Comparison of ENCODE assay signal across 35 cellular contexts in genomic region chr7:86282014-86282682, GRCh38.
DNase-seq lines count a peak whose midpoint lies in the region; ATAC-seq, FAIRE-seq and TF ChIP-seq lines count a peak whose summit lies in the region.
"Had no signal": no experiment of that assay in that cellular context is flagged by ENCODE, and none has a peak within 500 bp of the region (broad histone marks: within the 10 kb centered on the region; RNA-seq: fewer than 3 reads in every experiment).

No MANE protein-coding gene starts in this region.

- in situ Hi-C loops in HepG2 (cut with HindIII; ENCODE audit: extremely low pct_ligation_motif_present, low pct_unique_long_range_greater_than_20kb) = no loop called here

- H2BK120ac ChIP-seq in neuronal stem cell (ENCODE audit: low read depth, low read length) = no peak overlapping the region

- WGBS in right lobe of liver (ENCODE audit: insufficient coverage, low coverage, low lambda C conversion rate, missing lambda C conversion rate) = 62% methylated on average over 11 of the region's 38 CpGs
- 11% methylated on average over 10 of the region's 38 CpGs for WGBS in HepG2 (ENCODE audit: low lambda C conversion rate)
- no CpG with 5 or more reads among the region's 38 CpGs for WGBS in neuronal stem cell (ENCODE audit: extremely low coverage in 2 of 2, insufficient read length in 2 of 2, insufficient replicate concordance in 1 of 2), 2 donors

- H3K9ac ChIP-seq in HepG2 (ENCODE audit: insufficient read depth, low read depth, low read length) (no peak overlapping the region), neuronal stem cell (ENCODE audit: low read depth, low read length, poor library complexity) (no peak overlapping the region)

- H3K4me1 Mint-ChIP-seq in progenitor cell of endocrine pancreas (ENCODE audit: low read depth) = no peaks in the 10 kb centered on the region
- H3K4me1 Mint-ChIP-seq: activated CD4-positive, alpha-beta memory T cell treated with anti-CD3 and anti-CD28 coated beads, Interleukin-2, amount 10 ng/mL, durations not matched to agents 7 days and 5 days; activated naive CD4-positive, alpha-beta T cell treated with anti-CD3 and anti-CD28 coated beads, Interleukin-2, amount 10 ng/mL, durations not matched to agents 7 days and 5 days; B cell; naive thymus-derived CD4-positive, alpha-beta T cell had no signal

- BruUV-seq in HepG2 (replicated peaks; lab: Mats Ljungman, UMichigan) = no TSS peak

- H3K4me1 ChIP-seq in right lobe of liver (no peaks in the 10 kb centered on the region), HepG2 (ENCODE audit: insufficient read depth, low read length) (no peaks in the 10 kb centered on the region), neuronal stem cell (ENCODE audit: control insufficient read depth in 2 of 2, insufficient read depth in 1 of 2, low read depth in 1 of 2, low read length in 2 of 2) (no peaks in the 10 kb centered on the region)
- H3K4me1 ChIP-seq: adrenal gland, body of pancreas, esophagus muscularis mucosa, HAP-1, lower lobe of right lung, uterus had no signal

- H3K27me3 ChIP-seq in right lobe of liver (no peaks in the 10 kb centered on the region), HepG2 (ENCODE audit: control insufficient read depth in 1 of 2, insufficient read depth in 2 of 2, low read length in 2 of 2) (no peaks in the 10 kb centered on the region), neuronal stem cell (ENCODE audit: control insufficient read depth in 3 of 3, insufficient read depth in 3 of 3, low read depth in 1 of 3, low read length in 3 of 3) (no peaks in the 10 kb centered on the region)
- H3K27me3 ChIP-seq: adrenal gland, body of pancreas, esophagus muscularis mucosa, uterus had no signal

- POLR2A ChIA-PET in HepG2 (lab: Yijun Ruan, JAX) = no interaction called here

- peak in 2 of 3 donors; percentile 15 to 41 for DNase-seq in right lobe of liver
- DNase-seq in HepG2 (ENCODE audit: low spot score) = no peak
- DNase-seq in NCI-H69 (lab: John Stamatoyannopoulos, UW) = peak; percentile 67
- no peak for DNase-seq in neuronal stem cell (ENCODE audit: low spot score)
- no peak for DNase-seq in progenitor cell of endocrine pancreas (ENCODE audit: low spot score, unreplicated experiment)
- no peak for DNase-seq in activated CD4-positive, alpha-beta T cell treated with anti-CD3 and anti-CD28 coated beads for 48 hours
- no peak for DNase-seq in SW480 (ENCODE audit: low spot score)
- DNase-seq: ACHN; activated CD4-positive, alpha-beta memory T cell treated with anti-CD3 and anti-CD28 coated beads, Interleukin-2, amount 10 ng/mL, durations not matched to agents 7 days and 5 days; activated CD8-positive, alpha-beta memory T cell treated with anti-CD3 and anti-CD28 coated beads, Interleukin-2, amount 50 U/mL, for 4 hours; activated naive CD4-positive, alpha-beta T cell treated with anti-CD3 and anti-CD28 coated beads, Interleukin-2, amount 10 ng/mL, durations not matched to agents 7 days and 5 days; adrenal gland; body of pancreas; foreskin fibroblast; islet precursor cell; lower lobe of right lung; naive thymus-derived CD4-positive, alpha-beta T cell; NCI-H1417 treated with DMSO at 0.1 percent for 48 hours; NCI-H2081 treated with DMSO at 0.1 percent for 48 hours; NCI-H2227 treated with DMSO at 0.1 percent for 48 hours; NCI-H526 treated with DMSO at 0.1 percent for 48 hours; nucleus accumbens; small intestine; stimulated activated CD4-positive, alpha-beta T cell treated with anti-CD3 and anti-CD28 coated beads, Interleukin-1b, Interleukin-23, amount 100 ng/mL, for 48 hours; stimulated activated naive CD8-positive, alpha-beta T cell treated with anti-CD3 and anti-CD28 coated beads, Interleukin-15, Interleukin-2, amounts not matched to agents 100 U/mL and 50 U/mL, for 24 hours; uterus had no signal

- H4K8ac ChIP-seq in neuronal stem cell (ENCODE audit: low read depth, low read length) = peak overlapping the region; percentile 3

- H3K79me1 ChIP-seq in neuronal stem cell (ENCODE audit: low read depth, low read length) = no peaks in the 10 kb centered on the region

- no peaks in the 10 kb centered on the region for H3K79me2 ChIP-seq in HepG2 (ENCODE audit: insufficient read depth, low read length)

- H3K14ac ChIP-seq in neuronal stem cell (ENCODE audit: low read length) = no peak overlapping the region

- H3K36me3 ChIP-seq in right lobe of liver = no peaks in the 10 kb centered on the region
- no peaks in the 10 kb centered on the region for H3K36me3 ChIP-seq in HepG2 (replicated peaks in 1 of 2; ENCODE audit: control insufficient read depth in 1 of 2, insufficient read depth in 2 of 2, low read length in 2 of 2)
- no peaks in the 10 kb centered on the region for H3K36me3 ChIP-seq in neuronal stem cell (replicated peaks in 1 of 2; ENCODE audit: control insufficient read depth in 2 of 2, insufficient read depth in 2 of 2, low read length in 2 of 2)
- H3K36me3 ChIP-seq: adrenal gland, esophagus muscularis mucosa, HAP-1, lower lobe of right lung, thoracic aorta, uterus had no signal

- no peak for TF ChIP-seq RAD21 in HepG2 (CRISPR knock-in tag; IDR thresholded peaks at IDR 0.05)

- H3K27ac ChIP-seq in right lobe of liver = no peak overlapping the region
- H3K27ac ChIP-seq in HepG2 (ENCODE audit: extremely low read length, insufficient read depth, low read length) = no peak overlapping the region
- no peak overlapping the region for H3K27ac ChIP-seq in neuronal stem cell (replicated peaks; ENCODE audit: low read length)
- H3K27ac ChIP-seq: adrenal gland, body of pancreas, esophagus muscularis mucosa, HL-60, lower lobe of right lung, thoracic aorta, uterus had no signal

- H3K9me3 ChIP-seq in right lobe of liver (peaks cover 0 to 2% (median 0%) of the 10 kb centered on the region in 4 donors), HepG2 (ENCODE audit: low read length) (no peaks in the 10 kb centered on the region), neuronal stem cell (replicated peaks in 1 of 2; ENCODE audit: control insufficient read depth in 2 of 2, insufficient read depth in 1 of 2, low read depth in 1 of 2, low read length in 2 of 2) (no peaks in the 10 kb centered on the region)
- H3K9me3 ChIP-seq: adrenal gland, body of pancreas, esophagus muscularis mucosa, HAP-1, lower lobe of right lung, thoracic aorta, uterus had no signal

- no peak overlapping the region for H3K27ac Mint-ChIP-seq in progenitor cell of endocrine pancreas
- H3K27ac Mint-ChIP-seq: activated CD4-positive, alpha-beta memory T cell treated with anti-CD3 and anti-CD28 coated beads, Interleukin-2, amount 10 ng/mL, durations not matched to agents 7 days and 5 days; activated naive CD4-positive, alpha-beta T cell treated with anti-CD3 and anti-CD28 coated beads, Interleukin-2, amount 10 ng/mL, durations not matched to agents 7 days and 5 days; B cell; dendritic cell treated with granulocyte-macrophage colony-stimulating factor and Interleukin-4, amounts not matched to agents 40 ng/mL and 50 ng/mL, for 4 days; naive thymus-derived CD4-positive, alpha-beta T cell; T-helper 1 cell treated with Interleukin-12 subunit alpha and Interleukin-12 subunit beta and Interleukin-4 antibody, amounts not matched to agents 30 μg/mL and 1 μg/mL, for 36 hours had no signal

- H3K9me3 Mint-ChIP-seq in progenitor cell of endocrine pancreas (ENCODE audit: low read depth) = no peaks in the 10 kb centered on the region

- H2AFZ ChIP-seq in HepG2 (ENCODE audit: low read length) = no peak overlapping the region
- no peak overlapping the region for H2AFZ ChIP-seq in neuronal stem cell (ENCODE audit: low read length)

- H3K4me3 ChIP-seq in right lobe of liver (no peak overlapping the region), HepG2 (replicated peaks in 1 of 3; ENCODE audit: insufficient read depth in 1 of 3, low read depth in 2 of 3, low read length in 3 of 3) (no peak overlapping the region), neuronal stem cell (ENCODE audit: low read length in 2 of 2) (no peak overlapping the region)
- H3K4me3 ChIP-seq: adrenal gland, body of pancreas, esophagus muscularis mucosa, GM12878, HAP-1, lower lobe of right lung, thoracic aorta, uterus had no signal

- intact Hi-C loops in right lobe of liver (cut with DNase I) (no loop called here), HepG2 (cut with micrococcal nuclease; ENCODE audit: unreplicated experiment) (no loop called here)

- H3K4me2 ChIP-seq in HepG2 (ENCODE audit: low read depth, low read length) (no peak overlapping the region), neuronal stem cell (ENCODE audit: insufficient read depth, low read length, poor library complexity, severe bottlenecking) (no peak overlapping the region)

- TF ChIP-seq EP300 in HepG2 (IDR thresholded peaks at IDR 0.05; ENCODE audit: low read depth in 2 of 2, low read length in 2 of 2) (no peak), HepG2 (CRISPR knock-in tag; IDR thresholded peaks at IDR 0.05; ENCODE audit: borderline replicate concordance) (no peak)

- TF ChIP-seq POLR2A in right lobe of liver (IDR thresholded peaks at IDR 0.05) (no peak), HepG2 (IDR thresholded peaks at IDR 0.05; ENCODE audit: insufficient read depth in 1 of 2, low read depth in 2 of 2, low read length in 2 of 2) (no peak)

- no peak overlapping the region for H2BK15ac ChIP-seq in neuronal stem cell (ENCODE audit: low read length)

- H4K20me1 ChIP-seq in HepG2 (ENCODE audit: insufficient read depth, low read length) = no peaks in the 10 kb centered on the region

- no peak overlapping the region for H3K4me3 Mint-ChIP-seq in progenitor cell of endocrine pancreas (ENCODE audit: low read depth)
- H3K4me3 Mint-ChIP-seq: activated CD4-positive, alpha-beta memory T cell treated with anti-CD3 and anti-CD28 coated beads, Interleukin-2, amount 10 ng/mL, durations not matched to agents 7 days and 5 days; activated naive CD4-positive, alpha-beta T cell treated with anti-CD3 and anti-CD28 coated beads, Interleukin-2, amount 10 ng/mL, durations not matched to agents 7 days and 5 days; B cell; dendritic cell treated with granulocyte-macrophage colony-stimulating factor and Interleukin-4, amounts not matched to agents 40 ng/mL and 50 ng/mL, for 4 days; naive thymus-derived CD4-positive, alpha-beta T cell; T-helper 1 cell treated with Interleukin-12 subunit alpha and Interleukin-12 subunit beta and Interleukin-4 antibody, amounts not matched to agents 30 μg/mL and 1 μg/mL, for 36 hours had no signal

- no peak overlapping the region for H4K91ac ChIP-seq in neuronal stem cell (ENCODE audit: low read depth, low read length, poor library complexity)

- H2AK5ac ChIP-seq in neuronal stem cell (ENCODE audit: low read depth, low read length) = no peak overlapping the region

- no peak overlapping the region for H2BK12ac ChIP-seq in neuronal stem cell (ENCODE audit: low read length)

- FAIRE-seq in HepG2 (lab: Jason Lieb, UNC) = no peak
- FAIRE-seq: GM12878, small intestine had no signal

- TF ChIP-seq CTCF in right lobe of liver (IDR thresholded peaks at IDR 0.05) (no peak), HepG2 (CRISPR knock-in tag; IDR thresholded peaks at IDR 0.05) (no peak), progenitor cell of endocrine pancreas (IDR thresholded peaks at IDR 0.05; ENCODE audit: unreplicated experiment) (no peak)

- CTCF ChIA-PET in HepG2 (lab: Yijun Ruan, JAX; ENCODE audit: low intra/inter-chr PET ratio, low total read pairs) = no interaction called here

- peak overlapping the region; percentile 11 for H3K4ac ChIP-seq in neuronal stem cell (ENCODE audit: low read length)

- H3K36me3 Mint-ChIP-seq in progenitor cell of endocrine pancreas (ENCODE audit: insufficient read depth) = no peaks in the 10 kb centered on the region
- H3K36me3 Mint-ChIP-seq: activated naive CD4-positive, alpha-beta T cell treated with anti-CD3 and anti-CD28 coated beads, Interleukin-2, amount 10 ng/mL, durations not matched to agents 7 days and 5 days; naive thymus-derived CD4-positive, alpha-beta T cell had no signal

- no peak overlapping the region for H3K23ac ChIP-seq in neuronal stem cell (ENCODE audit: low read depth, low read length, poor library complexity)

- H3K18ac ChIP-seq in neuronal stem cell (ENCODE audit: low read length) = no peak overlapping the region

- H2BK5ac ChIP-seq in neuronal stem cell (ENCODE audit: low read length) = no peak overlapping the region

- ATAC-seq in right lobe of liver = no peak
- ATAC-seq in HepG2 = no peak; the same call in 2 of the 3 replicates
- ATAC-seq: activated CD4-positive, CD25-positive, alpha-beta regulatory T cell treated with anti-CD3 and anti-CD28 coated beads, Interleukin-2, amount 50 U/mL, for 24 hours; body of pancreas; GM12878; naive thymus-derived CD4-positive, alpha-beta T cell; stimulated activated naive CD8-positive, alpha-beta T cell treated with anti-CD3 and anti-CD28 coated beads, Interleukin-15, Interleukin-2, amounts not matched to agents 100 U/mL and 50 U/mL, for 24 hours had no signal

- H3K27me3 Mint-ChIP-seq in progenitor cell of endocrine pancreas = no peaks in the 10 kb centered on the region
- H3K27me3 Mint-ChIP-seq: activated CD4-positive, alpha-beta memory T cell treated with anti-CD3 and anti-CD28 coated beads, Interleukin-2, amount 10 ng/mL, durations not matched to agents 7 days and 5 days; activated naive CD4-positive, alpha-beta T cell treated with anti-CD3 and anti-CD28 coated beads, Interleukin-2, amount 10 ng/mL, durations not matched to agents 7 days and 5 days; B cell; dendritic cell treated with granulocyte-macrophage colony-stimulating factor and Interleukin-4, amounts not matched to agents 40 ng/mL and 50 ng/mL, for 4 days; naive thymus-derived CD4-positive, alpha-beta T cell had no signal

Comparison
In these comparisons a context has a peak if more than half of its experiments do, and no peak if none do; other contexts are left out.
1. DNase-seq: peak in right lobe of liver (2 of 3) and NCI-H69 (single experiment); none in HepG2 (single experiment), neuronal stem cell (single experiment), progenitor cell of endocrine pancreas (single experiment), activated CD4-positive, alpha-beta T cell treated with anti-CD3 and anti-CD28 coated beads for 48 hours (single experiment) and SW480 (single experiment).